ENCODE assay signal across 23 cellular contexts in genomic region chr12:67035121-67035520, GRCh38.
DNase-seq lines count a peak whose midpoint lies in the region; ATAC-seq and TF ChIP-seq lines count a peak whose summit lies in the region.
"Had no signal": no experiment of that assay in that cellular context is flagged by ENCODE, and none has a peak within 500 bp of the region (broad histone marks: within the 10 kb centered on the region; RNA-seq: fewer than 3 reads in every experiment).

No MANE protein-coding gene starts in this region.

- H3K4me3 ChIP-seq in PC-3 (ENCODE audit: low read length) (no peak overlapping the region), iPS-18a (ENCODE audit: low read length) (peak overlapping the region; percentile 26)
- H3K4me3 ChIP-seq: SJCRH30 had no signal

- no peak for TF ChIP-seq CTCF in PC-3 (conservative IDR thresholded peaks at IDR 0.05; ENCODE audit: low read depth, low read length)

- H3K4me1 ChIP-seq in PC-3 (ENCODE audit: insufficient read depth, low read length) (peaks cover 44% of the 10 kb centered on the region), iPS-18a (ENCODE audit: control insufficient read depth, low read depth, low read length) (peaks cover 15% of the 10 kb centered on the region)
- H3K4me1 ChIP-seq: SJCRH30 had no signal

- peak overlapping the region; percentile 55 for H3K4me2 ChIP-seq in PC-3 (ENCODE audit: low read length)

- CTCF ChIA-PET in PC-3 (lab: Charles Lee) = interaction anchor here (0.6 kb wide), 1 partner anchor 26 kb away, joined by 4 read pairs; no protein-coding TSS in a partner anchor

- POLR2A ChIA-PET in PC-3 (lab: Charles Lee; ENCODE audit: unreplicated experiment) = no interaction called here

- H3K36me3 ChIP-seq in PC-3 (ENCODE audit: low read depth, low read length) (no peaks in the 10 kb centered on the region), iPS-18a (ENCODE audit: control insufficient read depth, low read depth, low read length) (no peaks in the 10 kb centered on the region)
- H3K36me3 ChIP-seq: SJCRH30 had no signal

- H3K27me3 ChIP-seq in PC-3 (ENCODE audit: low read length) (no peaks in the 10 kb centered on the region), iPS-18a (ENCODE audit: control insufficient read depth, insufficient read depth, low read length) (peaks cover 27% of the 10 kb centered on the region)
- H3K27me3 ChIP-seq: SJCRH30 had no signal

- H3K9me3 ChIP-seq in PC-3 (ENCODE audit: low read length) (no peaks in the 10 kb centered on the region), iPS-18a (ENCODE audit: control insufficient read depth, low read depth, low read length) (no peaks in the 10 kb centered on the region)
- H3K9me3 ChIP-seq: SJCRH30 had no signal

- no peaks in the 10 kb centered on the region for H3K9me2 ChIP-seq in PC-3 (replicated peaks; ENCODE audit: low read length)

- no peak overlapping the region for H3K9ac ChIP-seq in PC-3 (ENCODE audit: low read length)
- no peak overlapping the region for H3K9ac ChIP-seq in iPS-18a (ENCODE audit: low read length)

- intact Hi-C loops in PC-3 (cut with micrococcal nuclease) = no loop called here

- no TSS peak for BruUV-seq in PC-3 (replicated peaks; lab: Mats Ljungman, UMichigan)

- H2AFZ ChIP-seq in PC-3 (ENCODE audit: low read length) = no peak overlapping the region

- H4K20me1 ChIP-seq in PC-3 (ENCODE audit: low read length) = no peaks in the 10 kb centered on the region

- no peak for ATAC-seq in PC-3
- no peak for ATAC-seq in GM19328 (IDR thresholded peaks at IDR 0.05; ENCODE audit: unreplicated experiment)
- ATAC-seq: T-cell had no signal

- H3F3A ChIP-seq in PC-3 (ENCODE audit: low read length, unreplicated experiment) = peaks cover 11% of the 10 kb centered on the region

- H3K27ac ChIP-seq in PC-3 (ENCODE audit: low read length) (peak overlapping the region; percentile 21; the same call in 1 of the 2 replicates), iPS-18a (ENCODE audit: low read length) (no peak overlapping the region)
- H3K27ac ChIP-seq: SJCRH30 had no signal

- peak in 2 of 3 experiments; percentile 34 to 77 for DNase-seq in NCI-H1417 (lab: John Stamatoyannopoulos, UW)
- DNase-seq in NCI-H1417 treated with DMSO at 0.1 percent for 48 hours (lab: John Stamatoyannopoulos, UW) = no peak
- no peak for DNase-seq in PC-3
- no peak for DNase-seq in activated CD8-positive, alpha-beta memory T cell treated with anti-CD3 and anti-CD28 coated beads, Interleukin-2, amount 50 U/mL, for 4 hours
- no peak for DNase-seq in NCI-H1436 treated with DMSO at 0.1 percent for 48 hours (lab: John Stamatoyannopoulos, UW)
- no peak for DNase-seq in amygdala (lab: John Stamatoyannopoulos, UW)
- DNase-seq: 8988T; AML-193; C1 segment of cervical spinal cord; CD8-positive, alpha-beta memory T cell; H9; HFFc6; KG1; NCI-H1092; NCI-H1694 treated with DMSO at 0.1 percent for 48 hours; NCI-H2107; NCI-H2227 treated with DMSO at 0.1 percent for 48 hours; NCI-H510A; NCI-H82; SJCRH30; T-cell had no signal

- no peaks in the 10 kb centered on the region for H3K79me2 ChIP-seq in PC-3 (ENCODE audit: low read length)

Comparison
In these comparisons a context has a peak if more than half of its experiments do, and no peak if none do; other contexts are left out.
1. DNase-seq: peak in NCI-H1417 (2 of 3); none in NCI-H1417 treated with DMSO at 0.1 percent for 48 hours (single experiment), PC-3 (single experiment), activated CD8-positive, alpha-beta memory T cell treated with anti-CD3 and anti-CD28 coated beads, Interleukin-2, amount 50 U/mL, for 4 hours (single experiment), NCI-H1436 treated with DMSO at 0.1 percent for 48 hours (single experiment) and amygdala (0 of 56).